ENCODE assay signal across 8 cellular contexts in the genomic region with DNA sequence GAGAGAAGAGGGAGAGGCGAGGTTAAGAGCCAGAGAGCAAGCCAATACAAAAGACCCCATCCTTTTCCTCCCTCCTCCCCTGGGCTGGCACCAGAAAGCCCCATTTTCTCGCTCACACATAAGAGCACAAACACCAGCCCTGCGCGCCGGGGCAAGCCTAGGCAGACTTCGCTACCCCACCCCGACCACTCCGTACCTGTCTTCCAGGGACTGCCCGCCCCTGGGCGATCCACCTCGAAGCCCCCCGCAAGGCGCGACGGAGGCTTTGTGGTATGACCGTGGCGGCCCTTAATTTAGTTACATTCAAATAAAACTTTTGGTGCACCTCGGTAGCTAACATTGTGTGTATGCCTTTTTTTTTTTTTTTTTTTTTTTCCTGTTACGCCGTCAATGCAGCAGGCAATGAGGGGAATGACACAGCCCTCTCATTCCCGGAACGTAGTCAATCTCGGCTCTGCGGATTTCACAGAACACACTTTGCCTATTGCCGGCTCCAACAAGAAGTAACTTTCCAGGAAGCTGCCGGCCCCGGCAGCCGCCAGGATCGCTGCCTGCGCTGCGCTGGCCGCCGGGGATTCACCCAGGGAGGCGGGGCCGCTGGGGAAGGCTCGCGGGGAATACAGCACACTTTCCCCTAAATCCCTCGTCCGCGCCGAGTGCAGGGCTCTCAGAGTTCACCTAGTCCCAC. TPM values are rescaled to one million over a fixed set of nuclear protein-coding genes. Genes with fewer than 3 reads are reported as not detected.
DNase-seq lines count a peak whose midpoint lies in the region; ATAC-seq, FAIRE-seq and TF ChIP-seq lines count a peak whose summit lies in the region.

No MANE protein-coding gene starts in this region.

- H3K4me1 Mint-ChIP-seq in activated CD8-positive, alpha-beta T cell treated with anti-CD3 and anti-CD28 coated beads for 36 hours (ENCODE audit: low read depth) = peaks cover 43% of the 10 kb centered on the region

- CTCF ChIA-PET in BJ (lab: Yijun Ruan, JAX) = interaction anchor here (1.0 to 5.6 kb wide), 18 partner anchors 10 to 1412 kb away, joined by 3 to 250 read pairs (median 6); a partner anchor contains a TSS
- CTCF ChIA-PET in activated CD8-positive, alpha-beta T cell treated with anti-CD3 and anti-CD28 coated beads for 36 hours (lab: Charles Lee) = interaction anchor here (0.6 to 7.7 kb wide), 39 partner anchors 10 to 1496 kb away, joined by 3 to 346 read pairs (median 4); a partner anchor contains a TSS

- no peak overlapping the region for H3K23ac ChIP-seq in mesenchymal stem cell (ENCODE audit: low read length in 2 of 2)

- H3K9me3 ChIP-seq in endocrine pancreas (ENCODE audit: control insufficient read depth, low read length) (no peaks in the 10 kb centered on the region), mesenchymal stem cell (ENCODE audit: control insufficient read depth, low read length) (no peaks in the 10 kb centered on the region)

- no peaks in the 10 kb centered on the region for H3K27me3 Mint-ChIP-seq in activated CD8-positive, alpha-beta T cell treated with anti-CD3 and anti-CD28 coated beads for 36 hours

- H3K27ac Mint-ChIP-seq in activated CD8-positive, alpha-beta T cell treated with anti-CD3 and anti-CD28 coated beads for 36 hours = peak overlapping the region; percentile 98

- H3K14ac ChIP-seq in mesenchymal stem cell (ENCODE audit: low read length in 2 of 2) = peak overlapping the region in 1 of 2 experiments; percentile 72

- H3K36me3 ChIP-seq in BJ (ENCODE audit: control insufficient read depth, insufficient read depth, low read length) (peaks cover 6% of the 10 kb centered on the region), endocrine pancreas (ENCODE audit: control insufficient read depth, insufficient read depth, low read length) (no peaks in the 10 kb centered on the region), mesenchymal stem cell (ENCODE audit: control insufficient read depth in 1 of 2, insufficient read depth in 2 of 2, low read depth in 1 of 2, low read length in 2 of 2) (peaks cover 5 to 22% of the 10 kb centered on the region in 2 experiments)

- intact Hi-C loops in activated CD8-positive, alpha-beta T cell treated with anti-CD3 and anti-CD28 coated beads for 36 hours (cut with micrococcal nuclease) = loop anchor here (5.0 kb wide), 1 partner anchor 1410 kb away; no protein-coding TSS in a partner anchor

- peak overlapping the region; percentile 93 for H3K4me3 Mint-ChIP-seq in activated CD8-positive, alpha-beta T cell treated with anti-CD3 and anti-CD28 coated beads for 36 hours

- H2AFZ ChIP-seq in mesenchymal stem cell (ENCODE audit: low read depth, low read length) = no peak overlapping the region

- H3K36me3 Mint-ChIP-seq in activated CD8-positive, alpha-beta T cell treated with anti-CD3 and anti-CD28 coated beads for 36 hours (ENCODE audit: low read depth) = peaks cover 3% of the 10 kb centered on the region

- H2BK15ac ChIP-seq in mesenchymal stem cell (ENCODE audit: low read depth, poor library complexity, severe bottlenecking) = peak overlapping the region; percentile 90

- peak overlapping the region; percentile 82 for H3K27ac ChIP-seq in mesenchymal stem cell (ENCODE audit: low read length, poor library complexity, severe bottlenecking)

- H2BK120ac ChIP-seq in mesenchymal stem cell (ENCODE audit: low read depth, low read length) = peak overlapping the region; percentile 56

- H3K9me3 Mint-ChIP-seq in activated CD8-positive, alpha-beta T cell treated with anti-CD3 and anti-CD28 coated beads for 36 hours = no peaks in the 10 kb centered on the region

- H3K4me3 ChIP-seq in BJ (ENCODE audit: low read depth, low read length) (peak overlapping the region; percentile 45), endocrine pancreas (ENCODE audit: control insufficient read depth, insufficient read depth, low read length) (peak overlapping the region; percentile 73), mesenchymal stem cell (ENCODE audit: insufficient read depth in 1 of 2, low read depth in 1 of 2, low read length in 2 of 2) (peak overlapping the region; percentile 64 to 86)
- H3K4me3 ChIP-seq in Jurkat, Clone E6-1 (ENCODE audit: low read length) = peak overlapping the region; percentile 90

- H2AK5ac ChIP-seq in mesenchymal stem cell (ENCODE audit: low read length, severe bottlenecking) = no peak overlapping the region

- H3K27me3 ChIP-seq in BJ (ENCODE audit: control insufficient read depth, insufficient read depth, low read length) (no peaks in the 10 kb centered on the region), endocrine pancreas (ENCODE audit: control insufficient read depth, insufficient read depth, low read length) (no peaks in the 10 kb centered on the region), mesenchymal stem cell (ENCODE audit: control insufficient read depth in 1 of 2, insufficient read depth in 1 of 2, low read length in 2 of 2) (no peaks in the 10 kb centered on the region)

- H3K18ac ChIP-seq in mesenchymal stem cell (ENCODE audit: low read depth in 1 of 2, low read length in 2 of 2) = peak overlapping the region; percentile 47 to 79

- H2BK12ac ChIP-seq in mesenchymal stem cell (ENCODE audit: low read length in 2 of 2) = peak overlapping the region; percentile 11 to 33

- peaks cover 17% of the 10 kb centered on the region for H3K79me1 ChIP-seq in mesenchymal stem cell (replicated peaks; ENCODE audit: low read length, poor library complexity, severe bottlenecking)

- peak overlapping the region; percentile 66 to 89 for H3K4ac ChIP-seq in mesenchymal stem cell (ENCODE audit: low read depth in 1 of 2, low read length in 2 of 2)

- FAIRE-seq in HTR-8/SVneo (lab: Jason Lieb, UNC) = no peak

- H3K9ac ChIP-seq in endocrine pancreas (ENCODE audit: control insufficient read depth, insufficient read depth, low read length) (no peak overlapping the region), mesenchymal stem cell (ENCODE audit: low read length) (peak overlapping the region; percentile 100)

- DNase-seq in BJ (ENCODE audit: low read depth) (no peak), mesenchymal stem cell (peak; percentile 91), HTR-8/SVneo (ENCODE audit: insufficient read length, low spot score) (no peak)
- DNase-seq in Jurkat, Clone E6-1 (ENCODE audit: low read depth, low spot score) = no peak
- peak; percentile 63 for DNase-seq in activated CD8-positive, alpha-beta T cell treated with anti-CD3 and anti-CD28 coated beads for 36 hours
- DNase-seq in stimulated activated CD8-positive, alpha-beta memory T cell treated with anti-CD3 and anti-CD28 coated beads, Interleukin-7, amount 100 ng/mL, for 48 hours (ENCODE audit: extremely low read depth in 1 of 2, low read depth in 1 of 2) = peak; percentile 32 to 38

- peak; percentile 5 for ATAC-seq in activated CD8-positive, alpha-beta T cell treated with anti-CD3 and anti-CD28 coated beads for 36 hours
- ATAC-seq in GM18907 (IDR thresholded peaks at IDR 0.05; ENCODE audit: unreplicated experiment) = no peak

- WGBS in mesenchymal stem cell = 4% methylated on average over 25 of the region's 41 CpGs

- H3K4me1 ChIP-seq in endocrine pancreas (ENCODE audit: control insufficient read depth, insufficient read depth, low read length) (no peaks in the 10 kb centered on the region), mesenchymal stem cell (ENCODE audit: control insufficient read depth, insufficient read depth, low read depth, low read length) (peaks cover 22% of the 10 kb centered on the region)

- H4K91ac ChIP-seq in mesenchymal stem cell (ENCODE audit: low read length) = peak overlapping the region; percentile 98

- peak overlapping the region; percentile 58 for H2BK5ac ChIP-seq in mesenchymal stem cell (ENCODE audit: low read depth, low read length, poor library complexity, severe bottlenecking)

- peak; percentile 23; the same call in 1 of the 2 replicates for TF ChIP-seq CTCF in BJ (IDR thresholded peaks at IDR 0.05; ENCODE audit: insufficient read depth, low read depth, low read length)
- no peak for TF ChIP-seq CTCF in activated CD8-positive, alpha-beta T cell treated with anti-CD3 and anti-CD28 coated beads for 36 hours (IDR thresholded peaks at IDR 0.05)

- POLR2A ChIA-PET in BJ (lab: Charles Lee) = interaction anchor here (0.7 kb wide), 1 partner anchor 441 kb away, joined by 12 read pairs; no protein-coding TSS in a partner anchor
- POLR2A ChIA-PET in activated CD8-positive, alpha-beta T cell treated with anti-CD3 and anti-CD28 coated beads for 36 hours (lab: Charles Lee) = interaction anchor here (0.8 to 2.2 kb wide), 6 partner anchors 9 to 1400 kb away, joined by 3 to 6 read pairs (median 3); no protein-coding TSS in a partner anchor

- peak overlapping the region; percentile 87 for H3K4me2 ChIP-seq in mesenchymal stem cell (ENCODE audit: low read length, poor library complexity, severe bottlenecking)

- H4K8ac ChIP-seq in mesenchymal stem cell (ENCODE audit: low read length) = peak overlapping the region; percentile 86

RNA-seq across cellular contexts. Expression of a gene that starts 7.7 kb away (rescaled TPM):
- 14.1 and 17.4 TPM in 2 replicates for polyA plus RNA-seq in BJ (2011; rRNA removed)
- 32.3 and 36.7 TPM in 2 replicates for polyA minus RNA-seq in BJ (2011; rRNA and poly(A)+ RNA removed)
- polyA plus RNA-seq in Jurkat, Clone E6-1 (2012; ENCODE audit: insufficient read depth, insufficient read length) = 0.97 TPM
- 10 to 100 TPM; 13.7 to 14.0 TPM for total RNA-seq in activated CD8-positive, alpha-beta T cell treated with anti-CD3 and anti-CD28 coated beads for 36 hours
- 20.5 TPM for polyA plus RNA-seq in mesenchymal stem cell (2013, experiment 1 of 2)
- 18.5 TPM for polyA plus RNA-seq in mesenchymal stem cell (2013, experiment 2 of 2)

RNA-seq across cellular contexts. Expression of a gene that starts 35.2 kb away (rescaled TPM):
- polyA plus RNA-seq in BJ (2011; rRNA removed) = not detected in 2 replicates
- polyA minus RNA-seq in BJ (2011; rRNA and poly(A)+ RNA removed) = not detected in 2 replicates
- polyA plus RNA-seq in Jurkat, Clone E6-1 (2012; ENCODE audit: insufficient read depth, insufficient read length) = not detected
- total RNA-seq in activated CD8-positive, alpha-beta T cell treated with anti-CD3 and anti-CD28 coated beads for 36 hours = not detected
- not detected for polyA plus RNA-seq in mesenchymal stem cell (2013, experiment 1 of 2)
- polyA plus RNA-seq in mesenchymal stem cell (2013, experiment 2 of 2) = not detected

Comparison
In these comparisons a context has a peak if more than half of its experiments do, and no peak if none do; other contexts are left out.
1. DNase-seq: peak in activated CD8-positive, alpha-beta T cell treated with anti-CD3 and anti-CD28 coated beads for 36 hours (single experiment), mesenchymal stem cell (single experiment) and stimulated activated CD8-positive, alpha-beta memory T cell treated with anti-CD3 and anti-CD28 coated beads, Interleukin-7, amount 100 ng/mL, for 48 hours (2 of 2); none in BJ (single experiment), Jurkat, Clone E6-1 (single experiment) and HTR-8/SVneo (single experiment).
2. Peak in every context shown above with its lines, with median percentiles within 50 percentile points of each other: H3K4me3 ChIP-seq.